ENCODE assay signal across 6 cellular contexts in the genomic region with DNA sequence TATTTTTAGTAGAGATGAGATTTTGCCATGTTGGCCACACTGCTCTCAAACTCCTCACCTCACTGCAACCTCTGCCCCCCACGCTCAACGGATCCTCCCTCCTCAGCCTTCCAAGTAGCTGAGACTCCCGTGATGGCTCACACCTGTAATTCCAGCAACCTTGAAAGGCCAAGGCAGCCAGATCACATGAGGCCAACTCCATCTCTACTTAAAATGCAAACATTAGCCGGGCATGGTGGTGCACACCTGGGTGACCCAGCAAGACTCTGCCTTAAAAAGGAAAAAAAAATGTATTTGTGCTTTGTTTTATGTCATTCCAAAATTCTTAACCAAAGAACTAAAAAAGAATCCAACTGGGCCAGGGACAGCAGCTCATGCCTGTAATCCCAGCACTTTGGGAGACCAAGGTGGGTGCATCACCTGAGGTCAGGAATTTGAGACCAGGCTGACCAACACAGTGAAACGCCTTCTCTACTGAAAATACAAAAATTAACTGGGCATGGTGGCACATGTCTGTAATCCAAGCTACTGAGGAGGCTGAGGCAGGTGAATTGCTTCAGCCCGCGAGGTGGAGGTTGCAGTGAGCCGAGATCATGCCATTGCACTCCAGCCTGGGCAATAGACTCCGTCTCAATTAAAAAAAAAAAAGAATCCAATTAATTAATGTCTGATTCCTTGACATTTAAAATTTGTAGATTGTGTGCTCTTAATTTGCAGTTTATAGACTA. TPM values are rescaled to one million over a fixed set of nuclear protein-coding genes. Genes with fewer than 3 reads are reported as not detected.
"Had no signal": no experiment of that assay in that cellular context is flagged by ENCODE, and none has a peak within 500 bp of the region (broad histone marks: within the 10 kb centered on the region; RNA-seq: fewer than 3 reads in every experiment).

No MANE protein-coding gene starts in this region.

RNA-seq across cellular contexts. Expression of gene PRAMEF5, which starts 10.3 kb away (rescaled TPM):
- total RNA-seq: HT-29, LHCN-M2, MCF 10A, OCI-LY7, PC-3, SK-MEL-5 had no signal

RNA-seq across cellular contexts. Expression of gene PRAMEF18, which starts 17.7 kb away (rescaled TPM):
- total RNA-seq: HT-29, LHCN-M2, MCF 10A, OCI-LY7, PC-3, SK-MEL-5 had no signal

RNA-seq across cellular contexts. Expression of gene PRAMEF8, which starts 41.2 kb away (rescaled TPM):
- total RNA-seq: HT-29, LHCN-M2, MCF 10A, OCI-LY7, PC-3, SK-MEL-5 had no signal

RNA-seq across cellular contexts. Expression of gene PRAMEF13, which starts 42.5 kb away (rescaled TPM):
- total RNA-seq: HT-29, LHCN-M2, MCF 10A, OCI-LY7, PC-3, SK-MEL-5 had no signal

RNA-seq across cellular contexts. Expression of gene PRAMEF33, which starts 59.6 kb away (rescaled TPM):
- total RNA-seq: HT-29, LHCN-M2, MCF 10A, OCI-LY7, PC-3, SK-MEL-5 had no signal
